In the genomic region with DNA sequence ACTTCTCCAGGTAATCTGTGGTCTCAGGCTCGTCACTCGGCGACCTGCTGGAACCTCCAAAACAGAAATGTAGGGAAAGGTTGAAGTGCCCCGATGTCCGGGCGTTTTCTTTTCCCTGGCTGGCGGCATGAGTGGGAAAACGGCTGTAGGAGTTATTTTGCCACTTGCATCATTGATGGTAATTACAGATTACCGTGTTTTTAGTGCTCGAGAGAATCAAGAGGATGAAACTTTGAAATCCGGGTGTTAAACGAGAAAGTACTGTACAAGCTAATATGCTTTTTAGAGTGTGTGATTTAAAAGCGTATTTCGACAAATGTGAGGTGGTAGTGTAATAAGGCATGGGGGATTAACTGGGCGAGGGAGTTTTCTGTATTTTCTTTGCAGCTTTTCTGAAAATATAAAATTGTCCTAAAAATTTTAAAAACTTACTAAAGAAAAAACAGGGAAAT, we compare ENCODE assay signal across 9 cellular contexts. TPM values are rescaled to one million over a fixed set of nuclear protein-coding genes. Genes with fewer than 3 reads are reported as not detected.
A peak's percentile ranks its signal among the peaks of the same experiment; 100 is the strongest.
DNase-seq lines count a peak whose midpoint lies in the region; ATAC-seq and TF ChIP-seq lines count a peak whose summit lies in the region.
"Had no signal": no experiment of that assay in that cellular context is flagged by ENCODE, and none has a peak within 500 bp of the region (broad histone marks: within the 10 kb centered on the region; RNA-seq: fewer than 3 reads in every experiment).

No MANE protein-coding gene starts in this region.

- CTCF ChIA-PET in Caco-2 (lab: Charles Lee), result interaction anchor here (0.6 kb wide), 1 partner anchor 56 kb away, joined by 3 read pairs; no protein-coding TSS in a partner anchor

- no peak for TF ChIP-seq CTCF in Caco-2 (IDR thresholded peaks at IDR 0.05; ENCODE audit: insufficient read depth in 1 of 2, low read depth in 1 of 2, low read length in 1 of 2, severe bottlenecking in 1 of 2, unreplicated experiment in 1 of 2)
- no peak for TF ChIP-seq CTCF in OCI-LY3 (IDR thresholded peaks at IDR 0.05; ENCODE audit: low read depth, low read length)
- no peak for TF ChIP-seq CTCF in epithelial cell of esophagus (IDR thresholded peaks at IDR 0.05; ENCODE audit: insufficient read depth, low read depth, low read length, missing control alignments)
- no peak for TF ChIP-seq CTCF in osteocyte (IDR thresholded peaks at IDR 0.05)

- no peaks in the 10 kb centered on the region for H3K79me2 ChIP-seq in OCI-LY3 (ENCODE audit: low read length)

- H3K4me3 Mint-ChIP-seq in Caco-2 (ENCODE audit: unreplicated experiment) (peak overlapping the region; percentile 79), osteocyte (ENCODE audit: unreplicated experiment) (peak overlapping the region; percentile 68)

- H3K4me1 ChIP-seq in Caco-2, result peaks cover 17% of the 10 kb centered on the region
- H3K4me1 ChIP-seq in OCI-LY3 (ENCODE audit: low read length), result peaks cover 4% of the 10 kb centered on the region; the same call in 1 of the 2 replicates

- H3K27ac Mint-ChIP-seq in Caco-2 (ENCODE audit: unreplicated experiment), result peak overlapping the region; percentile 7
- no peak overlapping the region for H3K27ac Mint-ChIP-seq in osteocyte (ENCODE audit: unreplicated experiment)

- intact Hi-C loops in Caco-2 (cut with micrococcal nuclease; ENCODE audit: unreplicated experiment), result loop anchor here (5.0 kb wide), 2 partner anchors 110 to 155 kb away; partner anchors contain the start of gene TAF1B

- no TSS peak for BruUV-seq in Caco-2 (replicated peaks; lab: Mats Ljungman, UMichigan)

- H3K27me3 ChIP-seq in Caco-2 (replicated peaks; ENCODE audit: control insufficient read depth, insufficient read depth, low read length) (no peaks in the 10 kb centered on the region), OCI-LY3 (ENCODE audit: low read depth, low read length) (peaks cover 20% of the 10 kb centered on the region; the same call in 1 of the 2 replicates)

- H3K4me1 Mint-ChIP-seq in Caco-2 (ENCODE audit: low read depth, unreplicated experiment) (peaks cover 14% of the 10 kb centered on the region), osteocyte (ENCODE audit: unreplicated experiment) (peaks cover 10% of the 10 kb centered on the region)

- H3K9me3 ChIP-seq in Caco-2, result no peaks in the 10 kb centered on the region
- H3K9me3 ChIP-seq in OCI-LY3 (ENCODE audit: insufficient read depth, low read length), result no peaks in the 10 kb centered on the region

- H4K20me1 ChIP-seq in OCI-LY3 (ENCODE audit: insufficient read depth, low read length), result no peaks in the 10 kb centered on the region

- ATAC-seq in GM21381 (IDR thresholded peaks at IDR 0.05; ENCODE audit: unreplicated experiment), result no peak

- H3K4me3 ChIP-seq in Caco-2 (ENCODE audit: low read depth, low read length) (peak overlapping the region; percentile 86), OCI-LY3 (ENCODE audit: low read length) (peak overlapping the region; percentile 92), epithelial cell of esophagus (ENCODE audit: low read length) (peak overlapping the region; percentile 77)

- H3K4me2 ChIP-seq in OCI-LY3 (ENCODE audit: low read length), result peak overlapping the region; percentile 90

- no peak for DNase-seq in Caco-2
- DNase-seq in epithelial cell of esophagus (ENCODE audit: low read depth), result no peak
- no peak for DNase-seq in osteocyte (ENCODE audit: extremely low spot score, unreplicated experiment)
- no peak for DNase-seq in DMS153 treated with DMSO at 0.1 percent for 48 hours (lab: John Stamatoyannopoulos, UW; ENCODE audit: unreplicated experiment)
- no peak for DNase-seq in SHP77 (lab: John Stamatoyannopoulos, UW)
- DNase-seq in SW 1271 (lab: John Stamatoyannopoulos, UW), result no peak
- DNase-seq: T1000 had no signal

- H3K36me3 ChIP-seq in Caco-2 (ENCODE audit: control insufficient read depth, insufficient read depth, low read length) (no peaks in the 10 kb centered on the region; the same call in none of the 2 replicates), OCI-LY3 (replicated peaks; ENCODE audit: low read depth, low read length) (no peaks in the 10 kb centered on the region)

- no peak overlapping the region for H3K27ac ChIP-seq in OCI-LY3 (ENCODE audit: low read length)

- POLR2A ChIA-PET in Caco-2 (lab: Charles Lee), result no interaction called here

- H3K9me3 Mint-ChIP-seq in Caco-2 (ENCODE audit: unreplicated experiment), result no peaks in the 10 kb centered on the region
- H3K9me3 Mint-ChIP-seq in osteocyte (ENCODE audit: unreplicated experiment), result no peaks in the 10 kb centered on the region

- peaks cover 4% of the 10 kb centered on the region for H3K27me3 Mint-ChIP-seq in Caco-2 (ENCODE audit: insufficient read depth, unreplicated experiment)
- peaks cover 29% of the 10 kb centered on the region for H3K27me3 Mint-ChIP-seq in osteocyte (ENCODE audit: unreplicated experiment)

- H3K36me3 Mint-ChIP-seq in Caco-2 (ENCODE audit: insufficient read depth, unreplicated experiment) (peaks cover 14% of the 10 kb centered on the region), osteocyte (ENCODE audit: unreplicated experiment) (no peaks in the 10 kb centered on the region)

- peak overlapping the region; percentile 11 for H2AFZ ChIP-seq in OCI-LY3 (ENCODE audit: low read depth, low read length)

- peak overlapping the region; percentile 53 for H3K9ac ChIP-seq in OCI-LY3 (ENCODE audit: low read length)

RNA-seq across cellular contexts. Expression of gene GRHL1, which starts 0.8 kb away (rescaled TPM):
- total RNA-seq in Caco-2 (2022) (10.5 and 11.6 TPM in 2 replicates), osteocyte (0.32 and 0.81 TPM in 2 replicates)
